7 cellular contexts compared by ENCODE assay signal in the genomic region with DNA sequence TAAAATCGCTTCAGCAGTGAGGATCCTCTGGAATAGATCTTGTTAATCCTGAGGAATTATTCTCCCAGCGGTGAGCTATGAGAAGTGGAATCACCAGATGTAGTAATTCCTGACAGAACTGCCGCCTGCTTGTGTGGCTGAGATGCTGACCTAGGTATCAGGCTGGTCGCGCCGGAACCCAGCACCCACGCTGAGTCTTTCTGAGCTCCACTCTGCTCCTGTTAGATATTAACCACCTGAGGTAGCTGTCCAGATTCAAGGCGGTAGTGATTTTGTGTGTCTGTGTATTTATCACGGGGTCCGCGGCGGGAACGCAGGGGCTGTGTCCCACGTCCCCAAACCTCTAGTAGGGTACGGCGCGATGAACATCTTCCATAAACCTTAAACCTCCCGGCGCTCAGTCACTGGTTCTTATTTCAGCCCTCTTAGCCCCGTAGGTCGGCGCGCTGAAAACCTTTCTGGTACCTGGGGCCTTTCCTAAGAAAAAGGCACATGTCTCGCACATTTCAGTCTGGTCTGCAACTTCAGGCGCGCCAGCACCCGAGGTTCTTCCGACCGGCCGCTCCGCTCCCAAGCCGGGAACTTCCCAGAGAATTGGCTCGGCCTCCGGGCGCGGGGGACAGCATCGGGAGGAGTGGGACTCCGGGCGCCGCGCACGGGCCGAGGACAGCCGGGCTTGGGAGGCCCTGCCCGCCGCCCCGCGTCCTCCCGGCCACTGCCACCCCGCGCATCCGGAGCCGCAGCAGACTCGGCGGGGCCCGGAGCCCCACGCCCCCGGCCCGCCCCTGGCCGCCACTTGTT. TPM values are rescaled to one million over a fixed set of nuclear protein-coding genes. Genes with fewer than 3 reads are reported as not detected.
DNase-seq lines count a peak whose midpoint lies in the region; ATAC-seq and TF ChIP-seq lines count a peak whose summit lies in the region.

No MANE protein-coding gene starts in this region.

- no peaks in the 10 kb centered on the region for H3K27me3 Mint-ChIP-seq in activated T-cell treated with anti-CD3 and anti-CD28 coated beads, Interleukin-2, amount 50 U/mL, for 24 hours

- peaks cover 16% of the 10 kb centered on the region for H3K4me1 ChIP-seq in prostate gland (replicated peaks)

- TF ChIP-seq POLR2A in prostate gland (IDR thresholded peaks at IDR 0.05) = no peak

- H3K4me3 Mint-ChIP-seq in activated T-cell treated with anti-CD3 and anti-CD28 coated beads, Interleukin-2, amount 50 U/mL, for 24 hours = peak overlapping the region; percentile 82

- no peaks in the 10 kb centered on the region for H3K36me3 ChIP-seq in prostate gland

- 1% methylated on average over 40 of the region's 60 CpGs for WGBS in prostate gland

- no peaks in the 10 kb centered on the region for H3K9me3 Mint-ChIP-seq in activated T-cell treated with anti-CD3 and anti-CD28 coated beads, Interleukin-2, amount 50 U/mL, for 24 hours

- no peaks in the 10 kb centered on the region for H3K9me3 ChIP-seq in prostate gland

- peaks cover 53% of the 10 kb centered on the region for H3K4me1 Mint-ChIP-seq in activated T-cell treated with anti-CD3 and anti-CD28 coated beads, Interleukin-2, amount 50 U/mL, for 24 hours (ENCODE audit: low read depth)

- no peaks in the 10 kb centered on the region for H3K27me3 ChIP-seq in prostate gland (replicated peaks; ENCODE audit: insufficient read depth)

- peak overlapping the region; percentile 52 to 70 for H3K4me3 ChIP-seq in prostate gland

- ATAC-seq in GM19438 (IDR thresholded peaks at IDR 0.05; ENCODE audit: low read depth, unreplicated experiment) (peak; percentile 5), GM19351 (IDR thresholded peaks at IDR 0.05; ENCODE audit: unreplicated experiment) (no peak)

- TF ChIP-seq CTCF in prostate gland (IDR thresholded peaks at IDR 0.05) = no peak

- peak; percentile 12 for DNase-seq in DMS153 (lab: John Stamatoyannopoulos, UW)
- peak; percentile 36 to 61 for DNase-seq in Kasumi-1 (lab: John Stamatoyannopoulos, UW)
- DNase-seq in activated T-cell treated with anti-CD3 and anti-CD28 coated beads, Interleukin-2, amount 50 U/mL, for 24 hours = no peak
- DNase-seq in germinal center (ENCODE audit: low spot score) = peak; percentile 46
- DNase-seq in prostate gland (ENCODE audit: low spot score) = peak; percentile 29

- peaks cover 36% of the 10 kb centered on the region for H3K36me3 Mint-ChIP-seq in activated T-cell treated with anti-CD3 and anti-CD28 coated beads, Interleukin-2, amount 50 U/mL, for 24 hours (ENCODE audit: low read depth)

- intact Hi-C loops in prostate gland (cut with DNase I) = loop anchor here (5.0 kb wide), 2 partner anchors 42 to 283 kb away; partner anchors contain the start of gene ANKRD39

- peak overlapping the region; percentile 94 to 96 for H3K27ac ChIP-seq in prostate gland

- H3K27ac Mint-ChIP-seq in activated T-cell treated with anti-CD3 and anti-CD28 coated beads, Interleukin-2, amount 50 U/mL, for 24 hours = peak overlapping the region; percentile 81

RNA-seq across cellular contexts. Expression of gene CNNM3, which starts 0.5 kb away (rescaled TPM):
- 10 to 100 TPM; 29.7 to 29.8 TPM for total RNA-seq in prostate gland

RNA-seq across cellular contexts. Expression of gene ANKRD23, which starts 28.3 kb away (rescaled TPM):
- total RNA-seq in prostate gland = 10 to 100 TPM; 11.4 to 15.2 TPM

RNA-seq across cellular contexts. Expression of gene ANKRD39, which starts 42.3 kb away (rescaled TPM):
- 10 to 100 TPM; 21.2 to 38.7 TPM for total RNA-seq in prostate gland

RNA-seq across cellular contexts. Expression of gene SEMA4C, which starts 54.4 kb away (rescaled TPM):
- 10 to 100 TPM; 35.8 to 45.9 TPM for total RNA-seq in prostate gland

RNA-seq across cellular contexts. Expression of gene CNNM4, which starts 54.8 kb away (rescaled TPM):
- 10 to 100 TPM in 1 of 2 donors, 1 to 10 TPM in 1; 9.2 to 13.9 TPM for total RNA-seq in prostate gland
